ENCODE assay signal across 3 cellular contexts in genomic region chr2:138866797-138867196, GRCh38.
"Had no signal": no experiment of that assay in that cellular context is flagged by ENCODE, and none has a peak within 500 bp of the region (broad histone marks: within the 10 kb centered on the region; RNA-seq: fewer than 3 reads in every experiment).

No MANE protein-coding gene starts in this region.

- H3K4me3 ChIP-seq: GM12878 had no signal

- DNase-seq: GDM1, GF-D8 had no signal
